13 cellular contexts compared by ENCODE assay signal in the genomic region with DNA sequence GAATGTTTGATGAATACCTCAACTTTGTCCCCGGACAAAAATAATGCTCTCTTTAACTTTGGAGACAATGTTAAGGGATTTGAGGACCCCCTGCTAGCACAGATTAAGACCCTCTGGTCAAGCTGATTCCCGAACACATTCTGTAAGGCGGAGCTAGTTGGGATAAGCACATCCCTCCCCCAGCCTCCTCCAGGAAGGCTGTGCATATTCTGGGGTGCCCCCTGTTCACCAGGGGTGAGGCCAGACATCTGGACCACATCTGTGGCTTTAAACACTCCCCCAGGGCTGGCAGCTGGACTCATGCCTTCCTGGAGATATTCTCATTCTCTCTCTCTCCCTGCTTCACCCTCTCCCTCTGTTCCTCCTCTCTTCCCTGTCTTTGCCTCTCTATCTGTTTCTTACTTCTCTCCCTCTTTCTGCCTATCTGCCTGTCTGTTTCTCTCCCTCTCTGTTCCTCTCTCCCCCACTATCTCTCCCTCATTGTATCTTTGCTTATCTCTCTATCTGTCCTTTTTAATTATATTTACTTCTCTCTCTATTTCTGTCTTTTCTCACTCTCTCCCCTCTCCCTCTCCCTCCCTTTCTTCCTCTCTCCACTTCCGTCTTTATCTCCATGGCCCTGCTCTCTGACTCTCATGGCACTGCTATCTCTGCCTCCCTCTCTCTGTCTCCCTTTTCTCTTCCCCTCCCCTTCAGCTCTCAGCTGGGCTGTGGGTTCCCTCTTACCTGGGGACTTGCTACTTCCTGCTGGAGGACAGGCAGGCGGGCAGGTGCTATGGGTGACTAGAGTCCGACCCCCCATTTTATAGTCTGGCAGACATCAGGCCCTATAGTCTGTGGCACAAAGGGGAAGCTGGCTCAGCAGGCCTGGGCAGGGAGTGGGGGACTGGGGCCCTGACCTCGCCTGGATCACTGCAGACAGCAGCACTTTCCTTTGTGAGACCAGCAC. TPM values are rescaled to one million over a fixed set of nuclear protein-coding genes. Genes with fewer than 3 reads are reported as not detected.
DNase-seq lines count a peak whose midpoint lies in the region; ATAC-seq, FAIRE-seq and TF ChIP-seq lines count a peak whose summit lies in the region.
"Had no signal": no experiment of that assay in that cellular context is flagged by ENCODE, and none has a peak within 500 bp of the region (broad histone marks: within the 10 kb centered on the region; RNA-seq: fewer than 3 reads in every experiment).

Gene CRYBB1, minus strand, starts transcription at position 777 of the 949 bp plus-strand sequence. CDS start 1,708 bp downstream, outside the sequence.

- peak within 1 kb of the TSS; percentile 47 for H2AK9ac ChIP-seq in IMR-90 (replicated peaks; ENCODE audit: low read depth, low read length, poor library complexity)

- H3K27me3 ChIP-seq in IMR-90 (ENCODE audit: control insufficient read depth, insufficient read depth, low read length) (peaks cover 12% of the 10 kb centered on the region), astrocyte (ENCODE audit: insufficient read depth, low read length) (peaks cover 3% of the 10 kb centered on the region), lower lobe of right lung (ENCODE audit: low read depth) (peaks cover 5% of the 10 kb centered on the region)

- H3K4me2 ChIP-seq in IMR-90 (ENCODE audit: low read depth, low read length) (no peak within 1 kb of the TSS), astrocyte (ENCODE audit: low read length) (no peak within 1 kb of the TSS)

- peak within 1 kb of the TSS in 1 of 2 experiments; percentile 19; a peak in 1 of 4 replicates for H4K8ac ChIP-seq in IMR-90 (ENCODE audit: low read depth in 2 of 2, low read length in 2 of 2)

- no peak within 1 kb of the TSS for H2BK20ac ChIP-seq in IMR-90 (ENCODE audit: low read depth, low read length)

- peak within 1 kb of the TSS; percentile 48; the same call in 1 of the 2 replicates for H3K14ac ChIP-seq in IMR-90 (replicated peaks; ENCODE audit: low read depth, low read length)

- H3K9ac ChIP-seq in IMR-90 (ENCODE audit: low read depth, low read length) (no peak within 1 kb of the TSS), astrocyte (ENCODE audit: low read length) (peak within 1 kb of the TSS; percentile 8)

- CTCF ChIA-PET in IMR-90 (lab: Yijun Ruan, JAX) = no interaction called here

- H2BK120ac ChIP-seq in IMR-90 (ENCODE audit: low read depth, low read length) = no peak within 1 kb of the TSS; the same call in 1 of the 2 replicates

- H3K4me1 Mint-ChIP-seq in astrocyte (ENCODE audit: low read depth, unreplicated experiment) = peaks cover 12% of the 10 kb centered on the region

- H3K4me1 ChIP-seq in IMR-90 (ENCODE audit: control insufficient read depth, insufficient read depth, low read length) (no peaks in the 10 kb centered on the region), astrocyte (ENCODE audit: insufficient read depth, low read length) (peaks cover 5% of the 10 kb centered on the region), lower lobe of right lung (peaks cover 30% of the 10 kb centered on the region)

- 76% methylated on average over 3 of the region's 7 CpGs; no CpG with 5 or more reads in 1 of the 2 experiments for WGBS in IMR-90 (ENCODE audit: extremely low coverage in 2 of 2, insufficient read length in 1 of 2), 2 experiments

- in situ Hi-C loops in IMR-90 (cut with MboI; ENCODE audit: low sequenced_read_pairs) = no loop called here

- H3K79me2 ChIP-seq in astrocyte (ENCODE audit: insufficient read depth, low read length) = no peaks in the 10 kb centered on the region

- H3K27ac ChIP-seq in IMR-90 (ENCODE audit: insufficient read depth, low read length) = no peak within 1 kb of the TSS
- no peak within 1 kb of the TSS for H3K27ac ChIP-seq in astrocyte (ENCODE audit: low read depth, low read length)
- peak within 1 kb of the TSS; percentile 24 for H3K27ac ChIP-seq in lower lobe of right lung

- no peak within 1 kb of the TSS for H3K18ac ChIP-seq in IMR-90 (ENCODE audit: low read depth, low read length)

- no peak within 1 kb of the TSS for H3K4me3 Mint-ChIP-seq in astrocyte (ENCODE audit: unreplicated experiment)

- no peak for TF ChIP-seq CTCF in IMR-90 (conservative IDR thresholded peaks at IDR 0.05; ENCODE audit: low read depth, low read length)
- no peak for TF ChIP-seq CTCF in astrocyte (IDR thresholded peaks at IDR 0.05; ENCODE audit: insufficient read depth, low read depth, low read length)
- no peak for TF ChIP-seq CTCF in lower lobe of right lung (IDR thresholded peaks at IDR 0.05)

- no peaks in the 10 kb centered on the region for H3K9me3 Mint-ChIP-seq in astrocyte (ENCODE audit: unreplicated experiment)

- intact Hi-C loops in IMR-90 (cut with micrococcal nuclease) (no loop called here), lower lobe of right lung (cut with DNase I) (no loop called here)

- no peak within 1 kb of the TSS for H2AK5ac ChIP-seq in IMR-90 (ENCODE audit: low read depth, low read length)

- H3K9me3 ChIP-seq in IMR-90 (ENCODE audit: control insufficient read depth, insufficient read depth, low read length) (no peaks in the 10 kb centered on the region), astrocyte (ENCODE audit: insufficient read depth, low read depth, low read length) (no peaks in the 10 kb centered on the region), lower lobe of right lung (no peaks in the 10 kb centered on the region)

- H4K5ac ChIP-seq in IMR-90 (ENCODE audit: low read depth, low read length) = no peak within 1 kb of the TSS; the same call in 1 of the 2 replicates

- no peaks in the 10 kb centered on the region for H3K79me1 ChIP-seq in IMR-90 (ENCODE audit: low read depth in 1 of 2, low read length in 2 of 2)

- no peak for TF ChIP-seq RAD21 in IMR-90 (IDR thresholded peaks at IDR 0.05; ENCODE audit: low read length)

- no peak within 1 kb of the TSS; the same call in 2 of the 3 replicates for H2BK15ac ChIP-seq in IMR-90 (ENCODE audit: low read depth, low read length)

- H4K20me1 ChIP-seq in IMR-90 (ENCODE audit: insufficient read depth, low read length) (no peaks in the 10 kb centered on the region), astrocyte (ENCODE audit: insufficient read depth, low read length) (no peaks in the 10 kb centered on the region)

- H3K9me1 ChIP-seq in IMR-90 (ENCODE audit: insufficient read depth, low read length) = peaks cover 3% of the 10 kb centered on the region; the same call in 1 of the 2 replicates

- peak; percentile 46 for DNase-seq in AG20443 (ENCODE audit: low spot score)
- DNase-seq in IMR-90 = peak; percentile 36
- no peak for DNase-seq in astrocyte (ENCODE audit: low read depth)
- no peak for DNase-seq in lower lobe of right lung
- no peak for DNase-seq in NK-92 (lab: John Stamatoyannopoulos, UW; ENCODE audit: unreplicated experiment)
- DNase-seq in NCI-H524 (lab: John Stamatoyannopoulos, UW) = no peak
- no peak for DNase-seq in cortex of kidney (lab: John Stamatoyannopoulos, UW)
- DNase-seq: activated CD4-positive, alpha-beta T cell treated with anti-CD3 and anti-CD28 coated beads for 1 hour; Calu3; NCI-H2171; stimulated activated CD8-positive, alpha-beta memory T cell treated with anti-CD3 and anti-CD28 coated beads, Interleukin-4, amount 100 ng/mL, for 48 hours had no signal

- dilution Hi-C loops in IMR-90 (cut with HindIII; ENCODE audit: low sequenced_read_pairs, unreplicated experiment) = no loop called here

- no TSS peak for BruUV-seq in IMR-90 (replicated peaks; lab: Mats Ljungman, UMichigan)

- peaks cover 38% of the 10 kb centered on the region for H3K27me3 Mint-ChIP-seq in astrocyte (ENCODE audit: low read depth, unreplicated experiment)

- H3K27ac Mint-ChIP-seq in astrocyte (ENCODE audit: unreplicated experiment) = peak within 1 kb of the TSS; percentile 47

- peak within 1 kb of the TSS; percentile 48; the same call in 1 of the 2 replicates for H3K4ac ChIP-seq in IMR-90 (ENCODE audit: low read depth, low read length)

- no peak within 1 kb of the TSS for H3K56ac ChIP-seq in IMR-90 (ENCODE audit: extremely low read depth, insufficient read depth, low read length)

- H3K36me3 ChIP-seq in IMR-90 (ENCODE audit: control insufficient read depth, insufficient read depth, low read length) (no peaks in the 10 kb centered on the region), astrocyte (ENCODE audit: insufficient read depth, low read length) (no peaks in the 10 kb centered on the region), lower lobe of right lung (no peaks in the 10 kb centered on the region)

- H3K36me3 Mint-ChIP-seq in astrocyte (ENCODE audit: low read depth, unreplicated experiment) = peaks cover 3% of the 10 kb centered on the region

- ATAC-seq in IMR-90 (ENCODE audit: low read depth) (peak; percentile 24), lower lobe of right lung (peak in 1 of 2 donors; percentile 53), GM19452 (IDR thresholded peaks at IDR 0.05; ENCODE audit: unreplicated experiment) (no peak)

- FAIRE-seq in astrocyte (lab: Jason Lieb, UNC) = no peak

- no peak within 1 kb of the TSS for H2BK5ac ChIP-seq in IMR-90 (ENCODE audit: low read depth, low read length, poor library complexity, severe bottlenecking)

- POLR2A ChIA-PET in IMR-90 (lab: Charles Lee; ENCODE audit: unreplicated experiment) = no interaction called here

- no peak for TF ChIP-seq POLR2A in IMR-90 (IDR thresholded peaks at IDR 0.05; ENCODE audit: low read depth, low read length)

- H2AFZ ChIP-seq in IMR-90 (replicated peaks; ENCODE audit: low read length, poor library complexity) = peak within 1 kb of the TSS; percentile 64
- no peak within 1 kb of the TSS for H2AFZ ChIP-seq in astrocyte (ENCODE audit: low read depth, low read length)

- H4K91ac ChIP-seq in IMR-90 (ENCODE audit: insufficient read depth, low read depth, low read length) = no peak within 1 kb of the TSS

- no peak within 1 kb of the TSS for H3K4me3 ChIP-seq in IMR-90 (ENCODE audit: insufficient read depth, low read depth, low read length)
- no peak within 1 kb of the TSS for H3K4me3 ChIP-seq in astrocyte (ENCODE audit: insufficient read depth, low read depth, low read length)
- H3K4me3 ChIP-seq in lower lobe of right lung = no peak within 1 kb of the TSS

- no peak within 1 kb of the TSS for H3K23ac ChIP-seq in IMR-90 (ENCODE audit: low read depth, low read length)

TF ChIP-seq in IMR-90, 13 proteins besides CTCF, POLR2A, EP300 and RAD21 (continues in another document):
- TF ChIP-seq RFX5 (IDR thresholded peaks at IDR 0.05; ENCODE audit: low read depth, low read length) (no peak), MXI1 (IDR thresholded peaks at IDR 0.05; ENCODE audit: borderline replicate concordance, low read depth, low read length) (no peak), NFE2L2 (IDR thresholded peaks at IDR 0.05; ENCODE audit: low read depth, low read length) (no peak), BHLHE40 (IDR thresholded peaks at IDR 0.05; ENCODE audit: low read depth, low read length) (no peak), CEBPB (IDR thresholded peaks at IDR 0.05; ENCODE audit: low read depth, low read length) (no peak), MAFK (IDR thresholded peaks at IDR 0.05; ENCODE audit: low read depth, low read length) (no peak), SMC3 (IDR thresholded peaks at IDR 0.05; ENCODE audit: low read depth, low read length) (no peak), CHD1 (IDR thresholded peaks at IDR 0.05; ENCODE audit: low read depth, low read length) (no peak)

RNA-seq across cellular contexts. Expression of gene CRYBB1, which starts in this region (rescaled TPM):
- total RNA-seq in IMR-90 (2012; rRNA removed) (not detected in 2 replicates), astrocyte (not detected in 2 replicates), lower lobe of right lung (1.4 TPM)
- polyA plus RNA-seq in IMR-90 (2012; rRNA removed) = not detected in 2 replicates
- polyA plus RNA-seq in IMR-90 (2012; cell fraction: cytosol; rRNA removed) = not detected in 2 replicates
- polyA plus RNA-seq in IMR-90 (2012; cell fraction: nucleus; rRNA removed; ENCODE audit: low replicate concordance) = not detected in 2 replicates
- total RNA-seq: Calu3, pulmonary artery endothelial cell had no signal

Comparison
In these comparisons a context has a peak if more than half of its experiments do, and no peak if none do; other contexts are left out.
1. Peak in DNase-seq and ATAC-seq in IMR-90; RNA of the gene not detected or under 1 TPM.